8 cellular contexts compared by ENCODE assay signal in genomic region chr17:17740627-17741237, GRCh38. TPM values are rescaled to one million over a fixed set of nuclear protein-coding genes. Genes with fewer than 3 reads are reported as not detected.
DNase-seq lines count a peak whose midpoint lies in the region; ATAC-seq lines count a peak whose summit lies in the region.

No MANE protein-coding gene starts in this region.

- H3K79me2 ChIP-seq in Karpas-422 (ENCODE audit: low read length): peaks cover 85% of the 10 kb centered on the region

- H3K9ac ChIP-seq in Karpas-422 (ENCODE audit: low read length): no peak overlapping the region

- H3K4me2 ChIP-seq in Karpas-422 (ENCODE audit: low read depth, low read length, poor library complexity, severe bottlenecking): no peak overlapping the region

- DNase-seq in Karpas-422: no peak
- DNase-seq in activated naive CD4-positive, alpha-beta T cell treated with Interleukin-2 at 50 U/mL for 16 hours: peak; percentile 34
- DNase-seq in iPS-NIHi11 (ENCODE audit: low spot score): peak; percentile 49
- peak; percentile 48 for DNase-seq in stimulated activated CD8-positive, alpha-beta memory T cell treated with anti-CD3 and anti-CD28 coated beads, Interleukin-12 subunit alpha, Interleukin-12 subunit beta, amount 100 ng/mL, for 4 hours (ENCODE audit: low read depth)
- no peak for DNase-seq in NCI-H1436 (lab: John Stamatoyannopoulos, UW)
- DNase-seq in cerebellar cortex (ENCODE audit: low spot score): no peak

- no peaks in the 10 kb centered on the region for H3K36me3 ChIP-seq in Karpas-422 (ENCODE audit: insufficient read depth, low read length)

- H3K9me2 ChIP-seq in Karpas-422 (replicated peaks; ENCODE audit: insufficient read depth, low read length): no peaks in the 10 kb centered on the region

- no peaks in the 10 kb centered on the region for H3K27me3 ChIP-seq in Karpas-422 (ENCODE audit: low read length)

- H4K20me1 ChIP-seq in Karpas-422 (ENCODE audit: insufficient read depth, low read depth, low read length): no peaks in the 10 kb centered on the region

- ATAC-seq in HG02884 (IDR thresholded peaks at IDR 0.05; ENCODE audit: unreplicated experiment) (no peak), HG02678 (IDR thresholded peaks at IDR 0.05; ENCODE audit: unreplicated experiment) (no peak)

- H3K4me1 ChIP-seq in Karpas-422 (ENCODE audit: low read length): peaks cover 42% of the 10 kb centered on the region

- no peaks in the 10 kb centered on the region for H3K9me3 ChIP-seq in Karpas-422 (ENCODE audit: low read length)

- H3K4me3 ChIP-seq in Karpas-422 (ENCODE audit: low read length): no peak overlapping the region

- no peak overlapping the region for H2AFZ ChIP-seq in Karpas-422 (ENCODE audit: low read length)

- H3K27ac ChIP-seq in Karpas-422 (ENCODE audit: low read length): peak overlapping the region; percentile 14; the same call in 1 of the 2 replicates

RNA-seq across cellular contexts. Expression of gene RAI1, which starts 59.5 kb away (rescaled TPM):
- total RNA-seq in Karpas-422 (2014; rRNA removed; shearing (Covaris generic); ENCODE audit: low replicate concordance): 18.2 and 35.1 TPM in 2 replicates

Comparison
In these comparisons a context has a peak if more than half of its experiments do, and no peak if none do; other contexts are left out.
1. DNase-seq: peak in activated naive CD4-positive, alpha-beta T cell treated with Interleukin-2 at 50 U/mL for 16 hours (single experiment), iPS-NIHi11 (single experiment) and stimulated activated CD8-positive, alpha-beta memory T cell treated with anti-CD3 and anti-CD28 coated beads, Interleukin-12 subunit alpha, Interleukin-12 subunit beta, amount 100 ng/mL, for 4 hours (single experiment); none in Karpas-422 (single experiment), NCI-H1436 (single experiment) and cerebellar cortex (single experiment).